1 cellular context compared by ENCODE assay signal in genomic region chr6:35031611-35032529, GRCh38.
TF ChIP-seq lines count a peak whose summit lies in the region.

No MANE protein-coding gene starts in this region.

TF ChIP-seq in HepG2, 621 proteins besides CTCF, POLR2A, EP300 and RAD21 (continued from another document and continues in another):
- TF ChIP-seq HNF1A (IDR thresholded peaks at IDR 0.05; ENCODE audit: low read depth) (no peak), HNF1A (CRISPR knock-in tag; IDR thresholded peaks at IDR 0.05; ENCODE audit: borderline replicate concordance) (no peak), TIGD3 (CRISPR knock-in tag; IDR thresholded peaks at IDR 0.05; ENCODE audit: borderline replicate concordance) (no peak), ZNF296 (CRISPR knock-in tag; conservative IDR thresholded peaks at IDR 0.05) (no peak), TSC22D2 (CRISPR knock-in tag; IDR thresholded peaks at IDR 0.05; ENCODE audit: borderline replicate concordance) (no peak), RXRA (CRISPR knock-in tag; IDR thresholded peaks at IDR 0.05) (peak; percentile 37; the same call in 1 of the 2 replicates), ZNF644 (CRISPR knock-in tag; IDR thresholded peaks at IDR 0.05; ENCODE audit: low read depth) (peak; percentile 77; the same call in 1 of the 2 replicates), NCOA2 (CRISPR knock-in tag; IDR thresholded peaks at IDR 0.05) (no peak), ZNF616 (CRISPR knock-in tag; IDR thresholded peaks at IDR 0.05; ENCODE audit: low read depth) (no peak), KDM3A (CRISPR knock-in tag; IDR thresholded peaks at IDR 0.05; ENCODE audit: low read depth) (no peak), SMARCC2 (IDR thresholded peaks at IDR 0.05) (no peak), ZC3H4 (CRISPR knock-in tag; IDR thresholded peaks at IDR 0.05; ENCODE audit: borderline replicate concordance) (no peak), HDAC1 (CRISPR knock-in tag; IDR thresholded peaks at IDR 0.05) (peak; percentile 58; the same call in 1 of the 2 replicates), ETV6 (CRISPR knock-in tag; conservative IDR thresholded peaks at IDR 0.05) (no peak), JARID2 (CRISPR knock-in tag; IDR thresholded peaks at IDR 0.05; ENCODE audit: insufficient replicate concordance) (no peak), NFE2L2 (IDR thresholded peaks at IDR 0.05; ENCODE audit: low read length) (no peak), ZNF512B (CRISPR knock-in tag; IDR thresholded peaks at IDR 0.05; ENCODE audit: borderline replicate concordance) (peak; percentile 35; the same call in 1 of the 2 replicates), ZFAT (CRISPR knock-in tag; conservative IDR thresholded peaks at IDR 0.05) (no peak), BCL3 (CRISPR knock-in tag; IDR thresholded peaks at IDR 0.05) (no peak), ZNF558 (CRISPR knock-in tag; IDR thresholded peaks at IDR 0.05; ENCODE audit: borderline replicate concordance) (no peak), ZNF282 (IDR thresholded peaks at IDR 0.05; ENCODE audit: partially characterized antibody) (no peak), PAX8 (CRISPR knock-in tag; IDR thresholded peaks at IDR 0.05; ENCODE audit: borderline replicate concordance) (no peak), ZNF24 (IDR thresholded peaks at IDR 0.05) (no peak), TRIM24 (CRISPR knock-in tag; IDR thresholded peaks at IDR 0.05) (no peak), SMC3 (IDR thresholded peaks at IDR 0.05; ENCODE audit: low read length) (no peak), HOXA7 (CRISPR knock-in tag; IDR thresholded peaks at IDR 0.05) (no peak), TCF7 (IDR thresholded peaks at IDR 0.05; ENCODE audit: low read depth) (no peak), ZNF292 (CRISPR knock-in tag; IDR thresholded peaks at IDR 0.05; ENCODE audit: borderline replicate concordance, low read depth) (peak; percentile 85; the same call in 1 of the 2 replicates), ZNF280B (CRISPR knock-in tag; IDR thresholded peaks at IDR 0.05; ENCODE audit: borderline replicate concordance) (no peak), SCMH1 (CRISPR knock-in tag; IDR thresholded peaks at IDR 0.05; ENCODE audit: borderline replicate concordance) (no peak), MNT (IDR thresholded peaks at IDR 0.05) (no peak), SETDB1 (CRISPR knock-in tag; IDR thresholded peaks at IDR 0.05; ENCODE audit: borderline replicate concordance) (no peak), HNRNPLL (IDR thresholded peaks at IDR 0.05; ENCODE audit: low read depth, low read length, poor library complexity, severe bottlenecking) (no peak), AKNA (CRISPR knock-in tag; IDR thresholded peaks at IDR 0.05; ENCODE audit: borderline replicate concordance) (no peak), FOSL2 (CRISPR knock-in tag; IDR thresholded peaks at IDR 0.05) (peak; percentile 19; the same call in 1 of the 2 replicates), ZNF740 (CRISPR knock-in tag; IDR thresholded peaks at IDR 0.05) (no peak), ZSCAN22 (CRISPR knock-in tag; IDR thresholded peaks at IDR 0.05) (no peak), CEBPB (IDR thresholded peaks at IDR 0.05; ENCODE audit: borderline replicate concordance, low read depth, low read length) (no peak), ISX (CRISPR knock-in tag; conservative IDR thresholded peaks at IDR 0.05) (no peak), ZNF652 (CRISPR knock-in tag; IDR thresholded peaks at IDR 0.05; ENCODE audit: borderline replicate concordance, low read depth) (no peak), ZNF503 (CRISPR knock-in tag; IDR thresholded peaks at IDR 0.05) (no peak), ATRX (CRISPR knock-in tag; IDR thresholded peaks at IDR 0.05; ENCODE audit: borderline replicate concordance) (no peak), ATM (IDR thresholded peaks at IDR 0.05; ENCODE audit: borderline replicate concordance) (no peak), ZNF569 (CRISPR knock-in tag; IDR thresholded peaks at IDR 0.05; ENCODE audit: borderline replicate concordance) (no peak), ZNF629 (CRISPR knock-in tag; conservative IDR thresholded peaks at IDR 0.05) (no peak; the same call in 1 of the 2 replicates)
